In genomic region chr12:3366451-3367155, GRCh38 we compare ENCODE assay signal across 14 cellular contexts.
DNase-seq lines count a peak whose midpoint lies in the region; ATAC-seq and TF ChIP-seq lines count a peak whose summit lies in the region.
"Had no signal": no experiment of that assay in that cellular context is flagged by ENCODE, and none has a peak within 500 bp of the region (broad histone marks: within the 10 kb centered on the region; RNA-seq: fewer than 3 reads in every experiment).

No MANE protein-coding gene starts in this region.

- ATAC-seq in GM18870 (IDR thresholded peaks at IDR 0.05; ENCODE audit: unreplicated experiment) = no peak
- ATAC-seq: activated CD8-positive, alpha-beta T cell treated with anti-CD3 and anti-CD28 coated beads for 36 hours had no signal

- TF ChIP-seq CTCF in epithelial cell of proximal tubule (conservative IDR thresholded peaks at IDR 0.05; ENCODE audit: low read depth, low read length) (no peak), neural cell (IDR thresholded peaks at IDR 0.05; ENCODE audit: poor library complexity, severe bottlenecking) (no peak), foreskin fibroblast (IDR thresholded peaks at IDR 0.05; ENCODE audit: low read depth, low read length) (no peak)

- no peaks in the 10 kb centered on the region for H3F3A ChIP-seq in neural cell (ENCODE audit: insufficient read depth, low read length, poor library complexity, severe bottlenecking)

- H3K27me3 ChIP-seq in BLaER1 = peaks cover 55% of the 10 kb centered on the region
- peaks cover 49% of the 10 kb centered on the region for H3K27me3 ChIP-seq in HUES64 (ENCODE audit: insufficient read depth, low read length)
- peaks cover 26% of the 10 kb centered on the region for H3K27me3 ChIP-seq in neural cell (ENCODE audit: insufficient read depth, low read depth, low read length)

- H3K36me3 ChIP-seq in BLaER1 (no peaks in the 10 kb centered on the region), HUES64 (ENCODE audit: insufficient read depth, low read length) (no peaks in the 10 kb centered on the region), neural cell (ENCODE audit: insufficient read depth, low read length) (no peaks in the 10 kb centered on the region)
- H3K36me3 ChIP-seq: MG63, neutrophil, spleen had no signal

- 57% methylated on average over 26 of the region's 28 CpGs for WGBS in HUES64

- H3K9me3 ChIP-seq in BLaER1 (no peaks in the 10 kb centered on the region), HUES64 (ENCODE audit: insufficient read depth, low read depth, low read length) (no peaks in the 10 kb centered on the region), neural cell (ENCODE audit: low read length) (no peaks in the 10 kb centered on the region)
- H3K9me3 ChIP-seq: MG63, neutrophil, spleen had no signal

- no peaks in the 10 kb centered on the region for H3K9me2 ChIP-seq in neural cell (ENCODE audit: insufficient read depth, low read length)

- peaks cover 38% of the 10 kb centered on the region for H3K4me1 ChIP-seq in BLaER1
- H3K4me1 ChIP-seq in HUES64 (ENCODE audit: insufficient read depth, low read length) = no peaks in the 10 kb centered on the region

- no peak overlapping the region for H3K27ac ChIP-seq in BLaER1
- H3K27ac ChIP-seq in HUES64 (ENCODE audit: low read depth, low read length) = no peak overlapping the region
- no peak overlapping the region for H3K27ac ChIP-seq in neural cell (ENCODE audit: low read length)
- H3K27ac ChIP-seq: neutrophil, RWPE1, spleen had no signal

- no peak for TF ChIP-seq RAD21 in neural cell (conservative IDR thresholded peaks at IDR 0.05)

- no peak overlapping the region for H3K4me3 ChIP-seq in BLaER1
- peak overlapping the region; percentile 65 for H3K4me3 ChIP-seq in HUES64 (ENCODE audit: low read length)
- H3K4me3 ChIP-seq in epithelial cell of proximal tubule (ENCODE audit: low read depth, low read length) = peak overlapping the region; percentile 37
- H3K4me3 ChIP-seq in neural cell (ENCODE audit: low read length) = peak overlapping the region; percentile 71
- no peak overlapping the region for H3K4me3 ChIP-seq in foreskin fibroblast (ENCODE audit: low read depth in 1 of 2, low read length in 2 of 2)
- H3K4me3 ChIP-seq: MG63 had no signal

- peak overlapping the region; percentile 82 for H3K4me2 ChIP-seq in BLaER1
- H3K4me2 ChIP-seq in neural cell (ENCODE audit: low read length) = no peak overlapping the region

- no peak overlapping the region for H2AFZ ChIP-seq in neural cell (ENCODE audit: low read depth, low read length)

- no peaks in the 10 kb centered on the region for H3K79me2 ChIP-seq in neural cell (replicated peaks; ENCODE audit: insufficient read depth, low read length)

- H4K20me1 ChIP-seq in BLaER1 = no peaks in the 10 kb centered on the region; the same call in 1 of the 2 replicates
- no peaks in the 10 kb centered on the region for H4K20me1 ChIP-seq in neural cell (ENCODE audit: insufficient read depth)

- TF ChIP-seq EP300 in neural cell (conservative IDR thresholded peaks at IDR 0.05; ENCODE audit: poor library complexity, severe bottlenecking) = no peak

- H3K9ac ChIP-seq in BLaER1 = no peak overlapping the region
- H3K9ac ChIP-seq in HUES64 (ENCODE audit: low read depth, low read length) = no peak overlapping the region
- no peak overlapping the region for H3K9ac ChIP-seq in neural cell (ENCODE audit: low read length)

- no peak for DNase-seq in epithelial cell of proximal tubule (ENCODE audit: low read depth)
- DNase-seq in activated CD4-positive, alpha-beta T cell treated with anti-CD3 and anti-CD28 coated beads for 4 hours = no peak
- DNase-seq in NCI-H128 (lab: John Stamatoyannopoulos, UW; ENCODE audit: unreplicated experiment) = no peak
- DNase-seq in foreskin fibroblast = no peak
- DNase-seq: activated CD8-positive, alpha-beta T cell treated with anti-CD3 and anti-CD28 coated beads for 36 hours; activated gamma-delta T cell; MG63; spleen had no signal

TF ChIP-seq in neural cell, 6 proteins besides CTCF, POLR2A, EP300 and RAD21:
- TF ChIP-seq, protein P1, sequence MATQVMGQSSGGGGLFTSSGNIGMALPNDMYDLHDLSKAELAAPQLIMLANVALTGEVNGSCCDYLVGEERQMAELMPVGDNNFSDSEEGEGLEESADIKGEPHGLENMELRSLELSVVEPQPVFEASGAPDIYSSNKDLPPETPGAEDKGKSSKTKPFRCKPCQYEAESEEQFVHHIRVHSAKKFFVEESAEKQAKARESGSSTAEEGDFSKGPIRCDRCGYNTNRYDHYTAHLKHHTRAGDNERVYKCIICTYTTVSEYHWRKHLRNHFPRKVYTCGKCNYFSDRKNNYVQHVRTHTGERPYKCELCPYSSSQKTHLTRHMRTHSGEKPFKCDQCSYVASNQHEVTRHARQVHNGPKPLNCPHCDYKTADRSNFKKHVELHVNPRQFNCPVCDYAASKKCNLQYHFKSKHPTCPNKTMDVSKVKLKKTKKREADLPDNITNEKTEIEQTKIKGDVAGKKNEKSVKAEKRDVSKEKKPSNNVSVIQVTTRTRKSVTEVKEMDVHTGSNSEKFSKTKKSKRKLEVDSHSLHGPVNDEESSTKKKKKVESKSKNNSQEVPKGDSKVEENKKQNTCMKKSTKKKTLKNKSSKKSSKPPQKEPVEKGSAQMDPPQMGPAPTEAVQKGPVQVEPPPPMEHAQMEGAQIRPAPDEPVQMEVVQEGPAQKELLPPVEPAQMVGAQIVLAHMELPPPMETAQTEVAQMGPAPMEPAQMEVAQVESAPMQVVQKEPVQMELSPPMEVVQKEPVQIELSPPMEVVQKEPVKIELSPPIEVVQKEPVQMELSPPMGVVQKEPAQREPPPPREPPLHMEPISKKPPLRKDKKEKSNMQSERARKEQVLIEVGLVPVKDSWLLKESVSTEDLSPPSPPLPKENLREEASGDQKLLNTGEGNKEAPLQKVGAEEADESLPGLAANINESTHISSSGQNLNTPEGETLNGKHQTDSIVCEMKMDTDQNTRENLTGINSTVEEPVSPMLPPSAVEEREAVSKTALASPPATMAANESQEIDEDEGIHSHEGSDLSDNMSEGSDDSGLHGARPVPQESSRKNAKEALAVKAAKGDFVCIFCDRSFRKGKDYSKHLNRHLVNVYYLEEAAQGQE (IDR thresholded peaks at IDR 0.05; ENCODE audit: borderline replicate concordance) = no peak

Comparison
In these comparisons a context has a peak if more than half of its experiments do, and no peak if none do; other contexts are left out.
1. H3K4me3 ChIP-seq: peak in HUES64 (single experiment), epithelial cell of proximal tubule (single experiment) and neural cell (single experiment); none in BLaER1 (single experiment) and foreskin fibroblast (0 of 2).